ENCODE assay signal across 16 cellular contexts in the genomic region with DNA sequence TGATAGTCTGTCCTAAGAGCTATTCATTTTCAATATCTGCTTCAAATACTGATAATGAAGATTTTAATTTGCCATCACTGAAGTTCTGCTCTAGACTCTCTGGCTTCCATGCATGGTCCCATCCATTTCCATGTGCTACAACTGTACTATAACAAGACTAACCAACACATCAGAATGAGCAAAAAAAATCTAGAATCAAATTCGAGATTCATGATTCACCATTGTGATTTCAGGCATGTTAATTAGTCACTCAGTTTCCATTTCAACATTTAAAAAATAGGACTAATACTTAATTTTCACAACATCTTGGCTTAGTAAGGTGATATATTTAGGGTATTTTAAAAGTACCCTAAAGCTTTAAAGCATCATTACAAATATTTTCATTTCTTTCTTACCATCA. TPM values are rescaled to one million over a fixed set of nuclear protein-coding genes. Genes with fewer than 3 reads are reported as not detected.
DNase-seq lines count a peak whose midpoint lies in the region; ATAC-seq, FAIRE-seq and TF ChIP-seq lines count a peak whose summit lies in the region.
"Had no signal": no experiment of that assay in that cellular context is flagged by ENCODE, and none has a peak within 500 bp of the region (broad histone marks: within the 10 kb centered on the region; RNA-seq: fewer than 3 reads in every experiment).

No MANE protein-coding gene starts in this region.

- intact Hi-C loops in activated T-helper 2 cell treated with anti-CD3 and anti-CD28 coated beads, Interferon-gamma antibody, Interleukin-2, Interleukin-4, amounts not matched to agents 10 μg/mL and 5 μg/mL and 100 μg/mL, durations not matched to agents 14 hours and 24 hours and 36 hours (cut with micrococcal nuclease): loop anchor here (2.0 kb wide), 2 partner anchors 97 to 199 kb away; a partner anchor contains a TSS
- intact Hi-C loops in esophagus squamous epithelium (cut with DNase I): no loop called here

- H3K36me3 Mint-ChIP-seq in CD4-positive, CD25-positive, alpha-beta regulatory T cell: no peaks in the 10 kb centered on the region
- H3K36me3 Mint-ChIP-seq in activated T-helper 2 cell treated with anti-CD3 and anti-CD28 coated beads, Interferon-gamma antibody, Interleukin-2, Interleukin-4, amounts not matched to agents 10 μg/mL and 5 μg/mL and 100 μg/mL, durations not matched to agents 14 hours and 24 hours and 36 hours (ENCODE audit: low read depth): peaks cover 54% of the 10 kb centered on the region

- no peak for DNase-seq in CD4-positive, CD25-positive, alpha-beta regulatory T cell
- DNase-seq in ELR (ENCODE audit: low read depth) (peak; percentile 56), kidney tubule cell (ENCODE audit: low spot score) (peak; percentile 37), SKM-1 treated with dmso at 0.1 percent for 144 hours (lab: John Stamatoyannopoulos, UW; ENCODE audit: unreplicated experiment) (no peak), GDM1 (lab: John Stamatoyannopoulos, UW) (no peak), GM12892 (ENCODE audit: insufficient read length) (no peak), esophagus squamous epithelium (lab: John Stamatoyannopoulos, UW) (no peak)
- DNase-seq in activated T-helper 2 cell treated with anti-CD3 and anti-CD28 coated beads, Interferon-gamma antibody, Interleukin-2, Interleukin-4, amounts not matched to agents 10 μg/mL and 5 μg/mL and 100 μg/mL, durations not matched to agents 14 hours and 24 hours and 36 hours (ENCODE audit: low spot score): no peak
- DNase-seq: colonic mucosa, left lung, MV-4-11, NCI-H2107, NCI-H774, RPMI8226 had no signal

- no peak for TF ChIP-seq CTCF in esophagus squamous epithelium (IDR thresholded peaks at IDR 0.05)

- no peaks in the 10 kb centered on the region for H3K9me3 ChIP-seq in CD4-positive, CD25-positive, alpha-beta regulatory T cell (ENCODE audit: control insufficient read depth in 2 of 2, low read length in 2 of 2)
- no peaks in the 10 kb centered on the region for H3K9me3 ChIP-seq in esophagus squamous epithelium
- H3K9me3 ChIP-seq: colonic mucosa, left lung, tibial nerve had no signal

- H3K27me3 ChIP-seq in CD4-positive, CD25-positive, alpha-beta regulatory T cell (ENCODE audit: control insufficient read depth, insufficient read depth, low read length): no peaks in the 10 kb centered on the region
- H3K27me3 ChIP-seq in esophagus squamous epithelium: no peaks in the 10 kb centered on the region
- H3K27me3 ChIP-seq: BLaER1 treated with 17β-estradiol and CSF1 and Interleukin-3, amounts not matched to agents 10 nM and 100 nM; colonic mucosa; left lung; tibial nerve had no signal

- no peak for TF ChIP-seq POLR2A in GM12892 (IDR thresholded peaks at IDR 0.05; ENCODE audit: low read depth, low read length)
- TF ChIP-seq POLR2A in esophagus squamous epithelium (IDR thresholded peaks at IDR 0.05): no peak

- H3K4me1 ChIP-seq in CD4-positive, CD25-positive, alpha-beta regulatory T cell (ENCODE audit: control insufficient read depth, insufficient read depth, low read length, poor library complexity, severe bottlenecking): peaks cover 83% of the 10 kb centered on the region
- peaks cover 5 to 95% (median 57%) of the 10 kb centered on the region in 3 donors for H3K4me1 ChIP-seq in esophagus squamous epithelium

- no peaks in the 10 kb centered on the region for H3K36me3 ChIP-seq in CD4-positive, CD25-positive, alpha-beta regulatory T cell (ENCODE audit: control insufficient read depth, insufficient read depth, low read length)
- H3K36me3 ChIP-seq in esophagus squamous epithelium: no peaks in the 10 kb centered on the region
- H3K36me3 ChIP-seq: colonic mucosa, left lung, tibial nerve had no signal

- H3K4me3 ChIP-seq in CD4-positive, CD25-positive, alpha-beta regulatory T cell (ENCODE audit: low read depth, low read length): peak overlapping the region; percentile 22
- no peak overlapping the region for H3K4me3 ChIP-seq in esophagus squamous epithelium
- H3K4me3 ChIP-seq: BLaER1 treated with 17β-estradiol and CSF1 and Interleukin-3, amounts not matched to agents 10 nM and 100 nM; colonic mucosa; left lung; tibial nerve had no signal

- H3K9me3 Mint-ChIP-seq in CD4-positive, CD25-positive, alpha-beta regulatory T cell: no peaks in the 10 kb centered on the region
- no peaks in the 10 kb centered on the region for H3K9me3 Mint-ChIP-seq in activated T-helper 2 cell treated with anti-CD3 and anti-CD28 coated beads, Interferon-gamma antibody, Interleukin-2, Interleukin-4, amounts not matched to agents 10 μg/mL and 5 μg/mL and 100 μg/mL, durations not matched to agents 14 hours and 24 hours and 36 hours

- H3K27ac ChIP-seq in CD4-positive, CD25-positive, alpha-beta regulatory T cell (ENCODE audit: insufficient read depth, low read length, poor library complexity, severe bottlenecking): peak overlapping the region; percentile 62
- no peak overlapping the region for H3K27ac ChIP-seq in esophagus squamous epithelium
- H3K27ac ChIP-seq: colonic mucosa, tibial nerve had no signal

- peak overlapping the region in 2 of 3 donors; percentile 7 to 52 for H3K27ac Mint-ChIP-seq in CD4-positive, CD25-positive, alpha-beta regulatory T cell
- H3K27ac Mint-ChIP-seq in activated T-helper 2 cell treated with anti-CD3 and anti-CD28 coated beads, Interferon-gamma antibody, Interleukin-2, Interleukin-4, amounts not matched to agents 10 μg/mL and 5 μg/mL and 100 μg/mL, durations not matched to agents 14 hours and 24 hours and 36 hours: peak overlapping the region; percentile 96

- H3K4me1 Mint-ChIP-seq in CD4-positive, CD25-positive, alpha-beta regulatory T cell: peaks cover 52 to 94% (median 78%) of the 10 kb centered on the region in 4 donors
- H3K4me1 Mint-ChIP-seq in activated T-helper 2 cell treated with anti-CD3 and anti-CD28 coated beads, Interferon-gamma antibody, Interleukin-2, Interleukin-4, amounts not matched to agents 10 μg/mL and 5 μg/mL and 100 μg/mL, durations not matched to agents 14 hours and 24 hours and 36 hours (ENCODE audit: low read depth): peaks cover 72% of the 10 kb centered on the region

- no peak for FAIRE-seq in GM12892 (lab: Jason Lieb, UNC)

- WGBS in esophagus squamous epithelium, 2 donors: 12 to 19% methylated on average over 1 of the region's 1 CpG

- peak overlapping the region in 3 of 4 donors; percentile 10 to 31 (median 24) for H3K4me3 Mint-ChIP-seq in CD4-positive, CD25-positive, alpha-beta regulatory T cell
- peak overlapping the region; percentile 38 for H3K4me3 Mint-ChIP-seq in activated T-helper 2 cell treated with anti-CD3 and anti-CD28 coated beads, Interferon-gamma antibody, Interleukin-2, Interleukin-4, amounts not matched to agents 10 μg/mL and 5 μg/mL and 100 μg/mL, durations not matched to agents 14 hours and 24 hours and 36 hours (ENCODE audit: low read depth)

- no peak for ATAC-seq in CD4-positive, CD25-positive, alpha-beta regulatory T cell (ENCODE audit: low read depth in 2 of 2)
- ATAC-seq: left lung had no signal

- H3K27me3 Mint-ChIP-seq in CD4-positive, CD25-positive, alpha-beta regulatory T cell: no peaks in the 10 kb centered on the region
- no peaks in the 10 kb centered on the region for H3K27me3 Mint-ChIP-seq in activated T-helper 2 cell treated with anti-CD3 and anti-CD28 coated beads, Interferon-gamma antibody, Interleukin-2, Interleukin-4, amounts not matched to agents 10 μg/mL and 5 μg/mL and 100 μg/mL, durations not matched to agents 14 hours and 24 hours and 36 hours (ENCODE audit: low read depth)

RNA-seq across cellular contexts. Expression of a gene that starts 22.8 kb away (rescaled TPM):
- total RNA-seq in CD4-positive, CD25-positive, alpha-beta regulatory T cell: 194 TPM
- 10 to 100 TPM; 19.9 to 25.8 (median 23.2) TPM for polyA plus RNA-seq in CD4-positive, CD25-positive, alpha-beta regulatory T cell
- total RNA-seq in activated T-helper 2 cell treated with anti-CD3 and anti-CD28 coated beads, Interferon-gamma antibody, Interleukin-2, Interleukin-4, amounts not matched to agents 10 μg/mL and 5 μg/mL and 100 μg/mL, durations not matched to agents 14 hours and 24 hours and 36 hours: 193 and 213 TPM in 2 replicates
- polyA plus RNA-seq in GM12892 (2012; ENCODE audit: missing spikeins): 31.8 TPM
- total RNA-seq in esophagus squamous epithelium: 100 to 1,000 TPM; 128 to 196 (median 143) TPM

Comparison
In these comparisons a context has a peak if more than half of its experiments do, and no peak if none do; other contexts are left out.
1. DNase-seq: peak in ELR (single experiment) and kidney tubule cell (single experiment); none in CD4-positive, CD25-positive, alpha-beta regulatory T cell (0 of 3), activated T-helper 2 cell treated with anti-CD3 and anti-CD28 coated beads, Interferon-gamma antibody, Interleukin-2, Interleukin-4, amounts not matched to agents 10 μg/mL and 5 μg/mL and 100 μg/mL, durations not matched to agents 14 hours and 24 hours and 36 hours (single experiment), SKM-1 treated with dmso at 0.1 percent for 144 hours (single experiment), GDM1 (single experiment), GM12892 (single experiment) and esophagus squamous epithelium (single experiment).